1 cellular context compared by ENCODE assay signal in genomic region chr3:9398715-9399708, GRCh38.
A peak's percentile ranks its signal among the peaks of the same experiment; 100 is the strongest.
TF ChIP-seq lines count a peak whose summit lies in the region.

No MANE protein-coding gene starts in this region.

TF ChIP-seq in H1, 55 proteins besides CTCF, POLR2A, EP300 and RAD21:
- TF ChIP-seq SIN3A (conservative IDR thresholded peaks at IDR 0.05 in 1 of 2, IDR thresholded peaks at IDR 0.05 in 1 of 2; ENCODE audit: low read depth in 1 of 2, low read length in 2 of 2) (peak in 1 of 2 experiments; percentile 49; a peak in 1 of 4 replicates), CREB1 (IDR thresholded peaks at IDR 0.05) (peak; percentile 24; the same call in 1 of the 2 replicates), NANOG (IDR thresholded peaks at IDR 0.05; ENCODE audit: insufficient read depth, low read depth, low read length, poor library complexity, severe bottlenecking) (no peak), RNF2 (IDR thresholded peaks at IDR 0.05; ENCODE audit: borderline replicate concordance, low read depth, low read length, missing control alignments, poor library complexity, severe bottlenecking) (no peak), CHD1 (IDR thresholded peaks at IDR 0.05; ENCODE audit: low read depth, low read length) (peak; percentile 10; the same call in 1 of the 2 replicates), TBP (IDR thresholded peaks at IDR 0.05; ENCODE audit: low read depth, low read length) (peak; percentile 67), POLR2AphosphoS5 (IDR thresholded peaks at IDR 0.05; ENCODE audit: low read depth, low read length) (peak; percentile 41; the same call in 1 of the 2 replicates), TAF1 (IDR thresholded peaks at IDR 0.05; ENCODE audit: low read depth, low read length) (peak; percentile 76)
TF ChIP-seq in H1: peak in this region for 6.
